In the genomic region with DNA sequence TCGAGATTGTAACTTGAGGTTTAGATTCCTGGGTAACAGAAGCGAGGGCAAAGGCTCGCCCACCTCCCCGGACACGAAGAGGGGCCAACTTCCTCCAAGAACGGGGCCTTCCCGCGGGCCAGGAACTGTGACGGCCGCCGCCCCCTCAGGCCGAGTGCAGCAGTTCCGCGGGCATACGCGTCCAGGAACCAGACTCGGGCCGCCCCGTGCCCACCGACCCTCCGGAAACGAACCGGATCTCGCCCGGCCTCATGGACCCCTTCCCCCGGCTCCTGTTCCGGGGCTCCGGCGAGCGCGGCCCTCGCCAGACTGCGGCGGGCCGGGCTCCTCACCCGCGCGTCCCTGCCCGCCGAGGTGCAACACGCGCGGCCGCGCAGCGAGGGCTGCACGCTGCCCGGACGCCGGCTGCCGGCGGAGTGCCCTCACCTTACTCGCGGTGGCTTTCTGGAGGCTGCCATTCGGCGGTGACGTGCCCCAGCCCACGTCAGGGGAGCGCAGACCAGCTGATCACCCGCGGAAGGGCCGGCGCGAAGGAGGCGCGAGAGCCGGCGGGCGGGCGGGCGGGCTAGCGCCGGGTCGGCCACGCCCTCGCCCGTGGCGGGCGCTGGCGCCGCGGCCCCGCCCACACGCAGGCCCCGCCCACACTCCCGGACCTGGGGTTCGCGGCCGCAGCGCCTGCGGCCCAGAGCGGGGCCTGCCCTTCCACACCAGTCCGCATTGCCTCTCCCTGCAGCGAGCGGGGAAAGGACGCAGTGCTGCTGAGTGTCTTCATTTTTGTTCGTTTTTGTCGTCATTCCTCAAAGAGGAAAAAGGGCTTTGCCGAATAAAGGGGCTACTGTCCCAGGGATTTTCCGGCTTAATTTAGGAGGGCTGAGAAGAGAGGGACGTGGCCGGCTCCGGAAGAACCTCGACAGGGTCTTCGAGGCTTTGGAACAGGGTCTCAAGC, we compare ENCODE assay signal across 8 cellular contexts. TPM values are rescaled to one million over a fixed set of nuclear protein-coding genes. Genes with fewer than 3 reads are reported as not detected.
DNase-seq lines count a peak whose midpoint lies in the region; ATAC-seq and TF ChIP-seq lines count a peak whose summit lies in the region.

A gene (minus strand): TSS at position 536 of the 946 bp plus-strand sequence. CDS start 78 bp downstream, at position 458.

- peaks cover 2% of the 10 kb centered on the region; the same call in 1 of the 2 replicates for H3K4me1 ChIP-seq in BE2C
- peaks cover 22 to 28% of the 10 kb centered on the region in 2 donors for H3K4me1 ChIP-seq in duodenal mucosa (ENCODE audit: control insufficient read depth in 1 of 2, insufficient read depth in 2 of 2, low read length in 2 of 2)
- H3K4me1 ChIP-seq in lower lobe of right lung = peaks cover 20% of the 10 kb centered on the region

- TF ChIP-seq POLR2A in GM19099 (IDR thresholded peaks at IDR 0.05; ENCODE audit: extremely low read depth, insufficient read length, low read depth) = peak; percentile 90

- H3K9ac ChIP-seq in duodenal mucosa (ENCODE audit: low read depth in 1 of 2, low read length in 2 of 2) = peak within 1 kb of the TSS; percentile 86 to 93

- H3K27ac ChIP-seq in duodenal mucosa (ENCODE audit: low read depth, low read length) (peak within 1 kb of the TSS; percentile 92), lower lobe of right lung (peak within 1 kb of the TSS; percentile 97)

- peak; percentile 96 for ATAC-seq in HG03354 (IDR thresholded peaks at IDR 0.05; ENCODE audit: poor library complexity, severe bottlenecking, unreplicated experiment)
- ATAC-seq in lower lobe of right lung = peak; percentile 98 to 99

- H3K9me3 ChIP-seq in BE2C (no peaks in the 10 kb centered on the region), duodenal mucosa (ENCODE audit: control insufficient read depth in 1 of 2, low read length in 2 of 2) (no peaks in the 10 kb centered on the region), lower lobe of right lung (no peaks in the 10 kb centered on the region)

- DNase-seq in BE2C (peak; percentile 87), NCI-H748 treated with DMSO at 0.1 percent for 48 hours (lab: John Stamatoyannopoulos, UW) (peak; percentile 36), lower lobe of right lung (peak; percentile 94)
- DNase-seq in activated CD4-positive, alpha-beta memory T cell treated with anti-CD3 and anti-CD28 coated beads for 36 hours = peak; percentile 90
- peak; percentile 40 to 67 (median 44) for DNase-seq in stimulated activated CD4-positive, alpha-beta T cell treated with anti-CD3 and anti-CD28 coated beads, TNF-alpha, amount 100 ng/mL, for 1 hour (ENCODE audit: low read depth in 3 of 3, low spot score in 1 of 3)

- CTCF ChIA-PET in activated CD4-positive, alpha-beta memory T cell treated with anti-CD3 and anti-CD28 coated beads for 36 hours (lab: Charles Lee) = interaction anchor here (1.5 to 2.4 kb wide), 3 partner anchors 13 to 39 kb away, joined by 5 to 8 read pairs (median 6); no protein-coding TSS in a partner anchor

- no peaks in the 10 kb centered on the region for H3K9me3 Mint-ChIP-seq in activated CD4-positive, alpha-beta memory T cell treated with anti-CD3 and anti-CD28 coated beads for 36 hours

- intact Hi-C loops in activated CD4-positive, alpha-beta memory T cell treated with anti-CD3 and anti-CD28 coated beads for 36 hours (cut with micrococcal nuclease) = loop anchor here (1.0 to 10.0 kb wide), 7 partner anchors 11 to 952 kb away; a partner anchor contains a TSS
- intact Hi-C loops in lower lobe of right lung (cut with DNase I) = no loop called here

- no peaks in the 10 kb centered on the region for H3K27me3 ChIP-seq in BE2C
- no peaks in the 10 kb centered on the region for H3K27me3 ChIP-seq in duodenal mucosa (ENCODE audit: control insufficient read depth in 1 of 2, insufficient read depth in 2 of 2, low read length in 2 of 2)
- H3K27me3 ChIP-seq in lower lobe of right lung (ENCODE audit: low read depth) = no peaks in the 10 kb centered on the region

- H3K4me1 Mint-ChIP-seq in activated CD4-positive, alpha-beta memory T cell treated with anti-CD3 and anti-CD28 coated beads for 36 hours (ENCODE audit: low read depth) = peaks cover 56% of the 10 kb centered on the region

- peak within 1 kb of the TSS; percentile 93 for H3K27ac Mint-ChIP-seq in activated CD4-positive, alpha-beta memory T cell treated with anti-CD3 and anti-CD28 coated beads for 36 hours

- peaks cover 2% of the 10 kb centered on the region for H3K36me3 Mint-ChIP-seq in activated CD4-positive, alpha-beta memory T cell treated with anti-CD3 and anti-CD28 coated beads for 36 hours

- POLR2A ChIA-PET in activated CD4-positive, alpha-beta memory T cell treated with anti-CD3 and anti-CD28 coated beads for 36 hours (lab: Charles Lee) = interaction anchor here (1.0 to 1.2 kb wide), 5 partner anchors 11 to 85 kb away, joined by 3 to 5 read pairs (median 3); no protein-coding TSS in a partner anchor

- H3K27me3 Mint-ChIP-seq in activated CD4-positive, alpha-beta memory T cell treated with anti-CD3 and anti-CD28 coated beads for 36 hours = no peaks in the 10 kb centered on the region

- peak within 1 kb of the TSS; percentile 79 for H3K4me3 ChIP-seq in BE2C (ENCODE audit: low read depth, low read length)
- H3K4me3 ChIP-seq in duodenal mucosa (ENCODE audit: low read depth in 1 of 2, low read length in 2 of 2) = peak within 1 kb of the TSS; percentile 79 to 88
- H3K4me3 ChIP-seq in lower lobe of right lung = peak within 1 kb of the TSS; percentile 89

- TF ChIP-seq CTCF in BE2C (IDR thresholded peaks at IDR 0.05; ENCODE audit: low read depth, low read length) (no peak), lower lobe of right lung (IDR thresholded peaks at IDR 0.05) (no peak)

- H3K4me3 Mint-ChIP-seq in activated CD4-positive, alpha-beta memory T cell treated with anti-CD3 and anti-CD28 coated beads for 36 hours = peak within 1 kb of the TSS; percentile 90

- H3K36me3 ChIP-seq in BE2C (no peaks in the 10 kb centered on the region), duodenal mucosa (ENCODE audit: control insufficient read depth in 1 of 2, insufficient read depth in 2 of 2, low read length in 2 of 2) (no peaks in the 10 kb centered on the region), lower lobe of right lung (no peaks in the 10 kb centered on the region)

RNA-seq across cellular contexts. Expression of the gene that starts here (rescaled TPM):
- 121 TPM for polyA plus RNA-seq in BE2C (2012; ENCODE audit: insufficient read depth, insufficient read length, low read depth)
- total RNA-seq in activated CD4-positive, alpha-beta memory T cell treated with anti-CD3 and anti-CD28 coated beads for 36 hours = 10 to 100 TPM; 66.4 to 66.6 TPM
- 52.1 TPM for total RNA-seq in lower lobe of right lung

Comparison
In these comparisons a context has a peak if more than half of its experiments do, and no peak if none do; other contexts are left out.
1. Peak in every context shown above with its lines: DNase-seq, ATAC-seq, H3K4me3 ChIP-seq and H3K27ac ChIP-seq.
2. DNase-seq: peak in every context shown above with its lines; median percentile 94 in lower lobe of right lung; 90 in activated CD4-positive, alpha-beta memory T cell treated with anti-CD3 and anti-CD28 coated beads for 36 hours; 87 in BE2C; 44 in stimulated activated CD4-positive, alpha-beta T cell treated with anti-CD3 and anti-CD28 coated beads, TNF-alpha, amount 100 ng/mL, for 1 hour; 36 in NCI-H748 treated with DMSO at 0.1 percent for 48 hours.